1 cellular context compared by ENCODE assay signal in the genomic region with DNA sequence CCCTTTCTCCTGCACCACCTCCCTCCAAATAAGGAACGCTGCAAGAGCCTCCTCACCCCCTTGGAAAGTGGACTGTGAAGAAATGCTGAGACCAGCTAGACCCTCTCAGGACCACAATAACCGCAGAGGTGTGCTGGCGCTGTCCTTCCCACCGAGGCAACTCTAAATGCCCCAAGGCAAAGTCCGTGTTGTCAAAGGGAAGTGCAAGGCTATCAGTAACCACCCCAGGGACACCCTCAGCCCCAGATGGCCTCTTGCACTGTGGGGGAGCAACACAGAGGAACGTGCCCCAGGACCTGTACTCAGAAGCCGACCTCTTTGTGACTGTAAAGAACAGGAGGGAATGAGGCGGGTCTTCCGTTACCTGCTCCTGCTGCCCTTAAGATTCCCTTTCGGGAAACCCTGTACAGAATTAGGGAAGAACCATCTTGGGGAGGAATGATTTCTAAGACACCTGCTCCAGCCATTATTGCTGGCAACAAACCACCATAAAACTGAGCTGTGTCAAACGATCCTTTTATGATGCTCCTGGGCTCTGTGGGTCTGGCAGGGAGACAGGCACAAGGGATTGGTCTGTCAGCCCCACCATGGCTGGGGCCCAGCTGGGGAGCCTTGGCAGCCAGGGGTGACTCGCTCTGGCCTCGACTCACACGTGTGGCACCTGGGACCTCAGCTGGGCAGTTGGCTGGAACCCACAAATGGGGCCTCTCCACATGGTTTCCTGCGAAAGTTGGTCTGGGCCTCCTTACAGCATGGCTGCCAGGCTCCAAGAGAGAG.
A peak's percentile ranks its signal among the peaks of the same experiment; 100 is the strongest.
TF ChIP-seq lines count a peak whose summit lies in the region.

No MANE protein-coding gene starts in this region.

TF ChIP-seq in HepG2, 621 proteins besides CTCF, POLR2A, EP300 and RAD21 (continued from another document):
- TF ChIP-seq, protein P1, sequence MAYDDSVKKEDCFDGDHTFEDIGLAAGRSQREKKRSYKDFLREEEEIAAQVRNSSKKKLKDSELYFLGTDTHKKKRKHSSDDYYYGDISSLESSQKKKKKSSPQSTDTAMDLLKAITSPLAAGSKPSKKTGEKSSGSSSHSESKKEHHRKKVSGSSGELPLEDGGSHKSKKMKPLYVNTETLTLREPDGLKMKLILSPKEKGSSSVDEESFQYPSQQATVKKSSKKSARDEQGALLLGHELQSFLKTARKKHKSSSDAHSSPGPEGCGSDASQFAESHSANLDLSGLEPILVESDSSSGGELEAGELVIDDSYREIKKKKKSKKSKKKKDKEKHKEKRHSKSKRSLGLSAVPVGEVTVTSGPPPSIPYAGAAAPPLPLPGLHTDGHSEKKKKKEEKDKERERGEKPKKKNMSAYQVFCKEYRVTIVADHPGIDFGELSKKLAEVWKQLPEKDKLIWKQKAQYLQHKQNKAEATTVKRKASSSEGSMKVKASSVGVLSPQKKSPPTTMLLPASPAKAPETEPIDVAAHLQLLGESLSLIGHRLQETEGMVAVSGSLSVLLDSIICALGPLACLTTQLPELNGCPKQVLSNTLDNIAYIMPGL (CRISPR knock-in tag; IDR thresholded peaks at IDR 0.05; ENCODE audit: borderline replicate concordance in 1 of 2, low read depth in 1 of 2), result peak in 1 of 2 experiments; percentile 51; a peak in 2 of 4 replicates
- TF ChIP-seq SNAPC2 (CRISPR knock-in tag; IDR thresholded peaks at IDR 0.05) (no peak), ATAD3A (CRISPR knock-in tag; IDR thresholded peaks at IDR 0.05) (no peak), ZNF260 (CRISPR knock-in tag; IDR thresholded peaks at IDR 0.05; ENCODE audit: borderline replicate concordance, low read depth) (no peak), U2AF1 (optimal IDR thresholded peaks at IDR 0.05; ENCODE audit: low read depth, low read length) (no peak), TOPORS (CRISPR knock-in tag; IDR thresholded peaks at IDR 0.05) (peak; percentile 37; the same call in 1 of the 2 replicates), ZNF224 (CRISPR knock-in tag; IDR thresholded peaks at IDR 0.05) (no peak), HIVEP1 (CRISPR knock-in tag; IDR thresholded peaks at IDR 0.05) (peak; percentile 90), SP4 (CRISPR knock-in tag; IDR thresholded peaks at IDR 0.05) (0 out of 2 replicates have a peak, but pooled peaks have one; percentile 68), PRPF4 (IDR thresholded peaks at IDR 0.05; ENCODE audit: low read depth, low read length, poor library complexity, severe bottlenecking) (no peak), RBM22 (optimal IDR thresholded peaks at IDR 0.05; ENCODE audit: low read length) (no peak), CBFB (CRISPR knock-in tag; IDR thresholded peaks at IDR 0.05) (0 out of 2 replicates have a peak, but pooled peaks have one; percentile 42), ZNF333 (CRISPR knock-in tag; IDR thresholded peaks at IDR 0.05; ENCODE audit: borderline replicate concordance) (0 out of 2 replicates have a peak, but pooled peaks have one; percentile 79), ZFYVE20 (CRISPR knock-in tag; IDR thresholded peaks at IDR 0.05; ENCODE audit: borderline replicate concordance, low read depth) (no peak), YEATS4 (CRISPR knock-in tag; IDR thresholded peaks at IDR 0.05; ENCODE audit: borderline replicate concordance) (peak; percentile 49; the same call in 1 of the 2 replicates), ZNF382 (CRISPR knock-in tag; IDR thresholded peaks at IDR 0.05; ENCODE audit: borderline replicate concordance) (no peak), ZEB1 (IDR thresholded peaks at IDR 0.05; ENCODE audit: insufficient replicate concordance, low read depth) (no peak)
- TF ChIP-seq, protein P2, sequence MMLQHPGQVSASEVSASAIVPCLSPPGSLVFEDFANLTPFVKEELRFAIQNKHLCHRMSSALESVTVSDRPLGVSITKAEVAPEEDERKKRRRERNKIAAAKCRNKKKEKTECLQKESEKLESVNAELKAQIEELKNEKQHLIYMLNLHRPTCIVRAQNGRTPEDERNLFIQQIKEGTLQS (CRISPR knock-in tag; IDR thresholded peaks at IDR 0.05), result no peak
- TF ChIP-seq, protein P3, sequence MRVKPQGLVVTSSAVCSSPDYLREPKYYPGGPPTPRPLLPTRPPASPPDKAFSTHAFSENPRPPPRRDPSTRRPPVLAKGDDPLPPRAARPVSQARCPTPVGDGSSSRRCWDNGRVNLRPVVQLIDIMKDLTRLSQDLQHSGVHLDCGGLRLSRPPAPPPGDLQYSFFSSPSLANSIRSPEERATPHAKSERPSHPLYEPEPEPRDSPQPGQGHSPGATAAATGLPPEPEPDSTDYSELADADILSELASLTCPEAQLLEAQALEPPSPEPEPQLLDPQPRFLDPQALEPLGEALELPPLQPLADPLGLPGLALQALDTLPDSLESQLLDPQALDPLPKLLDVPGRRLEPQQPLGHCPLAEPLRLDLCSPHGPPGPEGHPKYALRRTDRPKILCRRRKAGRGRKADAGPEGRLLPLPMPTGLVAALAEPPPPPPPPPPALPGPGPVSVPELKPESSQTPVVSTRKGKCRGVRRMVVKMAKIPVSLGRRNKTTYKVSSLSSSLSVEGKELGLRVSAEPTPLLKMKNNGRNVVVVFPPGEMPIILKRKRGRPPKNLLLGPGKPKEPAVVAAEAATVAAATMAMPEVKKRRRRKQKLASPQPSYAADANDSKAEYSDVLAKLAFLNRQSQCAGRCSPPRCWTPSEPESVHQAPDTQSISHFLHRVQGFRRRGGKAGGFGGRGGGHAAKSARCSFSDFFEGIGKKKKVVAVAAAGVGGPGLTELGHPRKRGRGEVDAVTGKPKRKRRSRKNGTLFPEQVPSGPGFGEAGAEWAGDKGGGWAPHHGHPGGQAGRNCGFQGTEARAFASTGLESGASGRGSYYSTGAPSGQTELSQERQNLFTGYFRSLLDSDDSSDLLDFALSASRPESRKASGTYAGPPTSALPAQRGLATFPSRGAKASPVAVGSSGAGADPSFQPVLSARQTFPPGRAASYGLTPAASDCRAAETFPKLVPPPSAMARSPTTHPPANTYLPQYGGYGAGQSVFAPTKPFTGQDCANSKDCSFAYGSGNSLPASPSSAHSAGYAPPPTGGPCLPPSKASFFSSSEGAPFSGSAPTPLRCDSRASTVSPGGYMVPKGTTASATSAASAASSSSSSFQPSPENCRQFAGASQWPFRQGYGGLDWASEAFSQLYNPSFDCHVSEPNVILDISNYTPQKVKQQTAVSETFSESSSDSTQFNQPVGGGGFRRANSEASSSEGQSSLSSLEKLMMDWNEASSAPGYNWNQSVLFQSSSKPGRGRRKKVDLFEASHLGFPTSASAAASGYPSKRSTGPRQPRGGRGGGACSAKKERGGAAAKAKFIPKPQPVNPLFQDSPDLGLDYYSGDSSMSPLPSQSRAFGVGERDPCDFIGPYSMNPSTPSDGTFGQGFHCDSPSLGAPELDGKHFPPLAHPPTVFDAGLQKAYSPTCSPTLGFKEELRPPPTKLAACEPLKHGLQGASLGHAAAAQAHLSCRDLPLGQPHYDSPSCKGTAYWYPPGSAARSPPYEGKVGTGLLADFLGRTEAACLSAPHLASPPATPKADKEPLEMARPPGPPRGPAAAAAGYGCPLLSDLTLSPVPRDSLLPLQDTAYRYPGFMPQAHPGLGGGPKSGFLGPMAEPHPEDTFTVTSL (CRISPR knock-in tag; IDR thresholded peaks at IDR 0.05; ENCODE audit: borderline replicate concordance), result peak; percentile 61; the same call in 1 of the 2 replicates
- TF ChIP-seq, protein P4, sequence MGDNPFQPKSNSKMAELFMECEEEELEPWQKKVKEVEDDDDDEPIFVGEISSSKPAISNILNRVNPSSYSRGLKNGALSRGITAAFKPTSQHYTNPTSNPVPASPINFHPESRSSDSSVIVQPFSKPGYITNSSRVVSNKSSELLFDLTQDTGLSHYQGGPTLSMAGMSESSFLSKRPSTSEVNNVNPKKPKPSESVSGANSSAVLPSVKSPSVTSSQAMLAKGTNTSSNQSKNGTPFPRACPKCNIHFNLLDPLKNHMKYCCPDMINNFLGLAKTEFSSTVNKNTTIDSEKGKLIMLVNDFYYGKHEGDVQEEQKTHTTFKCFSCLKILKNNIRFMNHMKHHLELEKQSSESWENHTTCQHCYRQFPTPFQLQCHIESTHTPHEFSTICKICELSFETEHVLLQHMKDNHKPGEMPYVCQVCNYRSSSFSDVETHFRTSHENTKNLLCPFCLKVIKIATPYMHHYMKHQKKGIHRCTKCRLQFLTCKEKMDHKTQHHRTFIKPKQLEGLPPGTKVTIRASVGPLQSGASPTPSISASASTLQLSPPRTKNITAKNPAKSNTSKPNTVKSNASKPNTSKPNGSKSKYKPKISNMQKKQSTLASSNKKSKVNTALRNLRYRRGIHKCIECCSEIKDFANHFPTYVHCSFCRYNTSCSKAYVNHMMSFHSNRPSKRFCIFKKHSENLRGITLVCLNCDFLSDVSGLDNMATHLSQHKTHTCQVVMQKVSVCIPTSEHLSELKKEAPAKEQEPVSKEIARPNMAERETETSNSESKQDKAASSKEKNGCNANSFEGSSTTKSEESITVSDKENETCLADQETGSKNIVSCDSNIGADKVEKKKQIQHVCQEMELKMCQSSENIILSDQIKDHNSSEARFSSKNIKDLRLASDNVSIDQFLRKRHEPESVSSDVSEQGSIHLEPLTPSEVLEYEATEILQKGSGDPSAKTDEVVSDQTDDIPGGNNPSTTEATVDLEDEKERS (CRISPR knock-in tag; IDR thresholded peaks at IDR 0.05), result peak; percentile 69; the same call in 1 of the 2 replicates
- TF ChIP-seq, protein P5, sequence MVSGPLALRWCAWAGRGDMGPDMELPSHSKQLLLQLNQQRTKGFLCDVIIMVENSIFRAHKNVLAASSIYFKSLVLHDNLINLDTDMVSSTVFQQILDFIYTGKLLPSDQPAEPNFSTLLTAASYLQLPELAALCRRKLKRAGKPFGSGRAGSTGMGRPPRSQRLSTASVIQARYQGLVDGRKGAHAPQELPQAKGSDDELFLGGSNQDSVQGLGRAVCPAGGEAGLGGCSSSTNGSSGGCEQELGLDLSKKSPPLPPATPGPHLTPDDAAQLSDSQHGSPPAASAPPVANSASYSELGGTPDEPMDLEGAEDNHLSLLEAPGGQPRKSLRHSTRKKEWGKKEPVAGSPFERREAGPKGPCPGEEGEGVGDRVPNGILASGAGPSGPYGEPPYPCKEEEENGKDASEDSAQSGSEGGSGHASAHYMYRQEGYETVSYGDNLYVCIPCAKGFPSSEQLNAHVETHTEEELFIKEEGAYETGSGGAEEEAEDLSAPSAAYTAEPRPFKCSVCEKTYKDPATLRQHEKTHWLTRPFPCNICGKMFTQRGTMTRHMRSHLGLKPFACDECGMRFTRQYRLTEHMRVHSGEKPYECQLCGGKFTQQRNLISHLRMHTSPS (CRISPR knock-in tag; IDR thresholded peaks at IDR 0.05; ENCODE audit: low read depth), result no peak; the same call in 1 of the 2 replicates
- TF ChIP-seq, protein P6, sequence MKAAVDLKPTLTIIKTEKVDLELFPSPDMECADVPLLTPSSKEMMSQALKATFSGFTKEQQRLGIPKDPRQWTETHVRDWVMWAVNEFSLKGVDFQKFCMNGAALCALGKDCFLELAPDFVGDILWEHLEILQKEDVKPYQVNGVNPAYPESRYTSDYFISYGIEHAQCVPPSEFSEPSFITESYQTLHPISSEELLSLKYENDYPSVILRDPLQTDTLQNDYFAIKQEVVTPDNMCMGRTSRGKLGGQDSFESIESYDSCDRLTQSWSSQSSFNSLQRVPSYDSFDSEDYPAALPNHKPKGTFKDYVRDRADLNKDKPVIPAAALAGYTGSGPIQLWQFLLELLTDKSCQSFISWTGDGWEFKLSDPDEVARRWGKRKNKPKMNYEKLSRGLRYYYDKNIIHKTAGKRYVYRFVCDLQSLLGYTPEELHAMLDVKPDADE (CRISPR knock-in tag; IDR thresholded peaks at IDR 0.05), result no peak
- TF ChIP-seq, protein P7, sequence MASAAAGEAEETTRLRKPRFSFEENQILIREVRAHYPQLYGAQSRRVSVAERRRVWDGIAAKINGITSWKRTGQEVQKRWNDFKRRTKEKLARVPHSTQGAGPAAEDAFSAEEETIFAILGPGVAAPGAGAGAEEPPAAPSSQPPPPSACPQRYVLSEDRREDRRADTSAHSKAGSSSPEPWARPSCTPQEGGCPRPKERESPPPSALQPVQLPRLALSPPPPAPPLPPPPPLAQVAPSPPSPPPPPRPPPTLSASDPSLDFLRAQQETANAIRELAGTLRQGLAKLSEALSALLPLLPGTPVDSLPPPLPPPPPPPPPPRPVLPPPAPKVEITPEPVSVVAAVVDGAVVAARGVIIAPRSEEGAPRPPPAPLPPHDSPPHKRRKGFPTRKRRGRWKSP (CRISPR knock-in tag; IDR thresholded peaks at IDR 0.05), result no peak
- TF ChIP-seq, protein P8, sequence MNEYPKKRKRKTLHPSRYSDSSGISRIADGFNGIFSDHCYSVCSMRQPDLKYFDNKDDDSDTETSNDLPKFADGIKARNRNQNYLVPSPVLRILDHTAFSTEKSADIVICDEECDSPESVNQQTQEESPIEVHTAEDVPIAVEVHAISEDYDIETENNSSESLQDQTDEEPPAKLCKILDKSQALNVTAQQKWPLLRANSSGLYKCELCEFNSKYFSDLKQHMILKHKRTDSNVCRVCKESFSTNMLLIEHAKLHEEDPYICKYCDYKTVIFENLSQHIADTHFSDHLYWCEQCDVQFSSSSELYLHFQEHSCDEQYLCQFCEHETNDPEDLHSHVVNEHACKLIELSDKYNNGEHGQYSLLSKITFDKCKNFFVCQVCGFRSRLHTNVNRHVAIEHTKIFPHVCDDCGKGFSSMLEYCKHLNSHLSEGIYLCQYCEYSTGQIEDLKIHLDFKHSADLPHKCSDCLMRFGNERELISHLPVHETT (CRISPR knock-in tag; conservative IDR thresholded peaks at IDR 0.05), result no peak
- TF ChIP-seq, protein P9, sequence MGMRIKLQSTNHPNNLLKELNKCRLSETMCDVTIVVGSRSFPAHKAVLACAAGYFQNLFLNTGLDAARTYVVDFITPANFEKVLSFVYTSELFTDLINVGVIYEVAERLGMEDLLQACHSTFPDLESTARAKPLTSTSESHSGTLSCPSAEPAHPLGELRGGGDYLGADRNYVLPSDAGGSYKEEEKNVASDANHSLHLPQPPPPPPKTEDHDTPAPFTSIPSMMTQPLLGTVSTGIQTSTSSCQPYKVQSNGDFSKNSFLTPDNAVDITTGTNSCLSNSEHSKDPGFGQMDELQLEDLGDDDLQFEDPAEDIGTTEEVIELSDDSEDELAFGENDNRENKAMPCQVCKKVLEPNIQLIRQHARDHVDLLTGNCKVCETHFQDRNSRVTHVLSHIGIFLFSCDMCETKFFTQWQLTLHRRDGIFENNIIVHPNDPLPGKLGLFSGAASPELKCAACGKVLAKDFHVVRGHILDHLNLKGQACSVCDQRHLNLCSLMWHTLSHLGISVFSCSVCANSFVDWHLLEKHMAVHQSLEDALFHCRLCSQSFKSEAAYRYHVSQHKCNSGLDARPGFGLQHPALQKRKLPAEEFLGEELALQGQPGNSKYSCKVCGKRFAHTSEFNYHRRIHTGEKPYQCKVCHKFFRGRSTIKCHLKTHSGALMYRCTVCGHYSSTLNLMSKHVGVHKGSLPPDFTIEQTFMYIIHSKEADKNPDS (CRISPR knock-in tag; IDR thresholded peaks at IDR 0.05), result 0 out of 2 replicates have a peak, but pooled peaks have one; percentile 14
